ENCODE assay signal across 15 cellular contexts in genomic region chr5:14365831-14366435, GRCh38.
DNase-seq lines count a peak whose midpoint lies in the region; ATAC-seq and TF ChIP-seq lines count a peak whose summit lies in the region.
"Had no signal": no experiment of that assay in that cellular context is flagged by ENCODE, and none has a peak within 500 bp of the region (broad histone marks: within the 10 kb centered on the region; RNA-seq: fewer than 3 reads in every experiment).

No MANE protein-coding gene starts in this region.

- in situ Hi-C loops in gastrocnemius medialis (cut with MboI; ENCODE audit: low sequenced_read_pairs in 4 of 4), result loop anchor here (10.0 to 25.0 kb wide), 4 partner anchors 271 to 646 kb away; no protein-coding TSS in a partner anchor

- H3K4me1 ChIP-seq in CD8-positive, alpha-beta T cell (ENCODE audit: insufficient read depth, low read length), result peaks cover 33% of the 10 kb centered on the region
- H3K4me1 ChIP-seq in HEK293 (ENCODE audit: control insufficient read depth, insufficient read depth, low read length) (no peaks in the 10 kb centered on the region), gastrocnemius medialis (no peaks in the 10 kb centered on the region), ovary (ENCODE audit: insufficient read depth) (no peaks in the 10 kb centered on the region)
- H3K4me1 ChIP-seq: neural progenitor cell, Peyer's patch had no signal

- H3K27me3 ChIP-seq in CD8-positive, alpha-beta T cell (ENCODE audit: insufficient read depth, low read length), result no peaks in the 10 kb centered on the region
- H3K27me3 ChIP-seq in gastrocnemius medialis (no peaks in the 10 kb centered on the region), ovary (no peaks in the 10 kb centered on the region)
- H3K27me3 ChIP-seq: neural progenitor cell, Peyer's patch had no signal

- H3K9me3 ChIP-seq in CD8-positive, alpha-beta T cell (ENCODE audit: low read length), result no peaks in the 10 kb centered on the region
- H3K9me3 ChIP-seq in HEK293 (ENCODE audit: control insufficient read depth, insufficient read depth, low read depth, low read length) (no peaks in the 10 kb centered on the region), gastrocnemius medialis (no peaks in the 10 kb centered on the region), ovary (no peaks in the 10 kb centered on the region)
- H3K9me3 ChIP-seq: Peyer's patch had no signal

- TF ChIP-seq EP300 in ovary (IDR thresholded peaks at IDR 0.05), result no peak

- no peaks in the 10 kb centered on the region for H3K27me3 Mint-ChIP-seq in CD8-positive, alpha-beta T cell (ENCODE audit: low read depth)
- no peaks in the 10 kb centered on the region for H3K27me3 Mint-ChIP-seq in activated T-helper 17 cell treated with anti-CD3 and anti-CD28 coated beads, Interleukin-2, amount 50 U/mL, for 72 hours
- H3K27me3 Mint-ChIP-seq: brain had no signal

- TF ChIP-seq POLR2A in gastrocnemius medialis (IDR thresholded peaks at IDR 0.05) (no peak), ovary (IDR thresholded peaks at IDR 0.05) (no peak)

- 49 to 53% (median 51%) methylated on average over 3 of the region's 3 CpGs for WGBS in ovary, 3 donors

- intact Hi-C loops in CD8-positive, alpha-beta T cell (cut with DNase I, micrococcal nuclease), result loop anchor here in 1 of 2 experiments (2.0 kb wide), 1 partner anchor 35 kb away; no protein-coding TSS in a partner anchor
- intact Hi-C loops in gastrocnemius medialis (cut with DNase I; ENCODE audit: low total_unique reads), result loop anchor here (2.0 kb wide), 1 partner anchor 377 kb away; no protein-coding TSS in a partner anchor
- intact Hi-C loops in ovary (cut with DNase I), result no loop called here

- H3K4me3 ChIP-seq in CD8-positive, alpha-beta T cell (ENCODE audit: low read depth, low read length), result no peak overlapping the region
- H3K4me3 ChIP-seq in HEK293 (ENCODE audit: low read depth, low read length) (no peak overlapping the region), gastrocnemius medialis (no peak overlapping the region), ovary (no peak overlapping the region)
- H3K4me3 ChIP-seq: neural progenitor cell, Peyer's patch had no signal

- CTCF ChIA-PET in CD8-positive, alpha-beta T cell (lab: Charles Lee), result interaction anchor here (0.6 to 18.1 kb wide), 11 partner anchors 9 to 319 kb away, joined by 3 to 283 read pairs (median 5); partner anchors contain the start of gene OTULINL
- CTCF ChIA-PET in HEK293 (lab: Yijun Ruan, JAX), result interaction anchor here (0.6 to 3.8 kb wide), 14 partner anchors 7 to 434 kb away, joined by 3 to 26 read pairs (median 6); no protein-coding TSS in a partner anchor

- H3K27ac ChIP-seq in CD8-positive, alpha-beta T cell (ENCODE audit: low read depth, low read length), result peak overlapping the region; percentile 19
- no peak overlapping the region for H3K27ac ChIP-seq in HEK293 (ENCODE audit: extremely low read depth, low read depth, low read length)
- H3K27ac ChIP-seq in gastrocnemius medialis, result no peak overlapping the region
- no peak overlapping the region for H3K27ac ChIP-seq in ovary
- H3K27ac ChIP-seq: neural progenitor cell, Peyer's patch had no signal

- TF ChIP-seq CTCF in CD8-positive, alpha-beta T cell (IDR thresholded peaks at IDR 0.05), result no peak
- TF ChIP-seq CTCF in HEK293 (tag by site-specific recombination; IDR thresholded peaks at IDR 0.05) (no peak), gastrocnemius medialis (IDR thresholded peaks at IDR 0.05 in 4 of 5, conservative IDR thresholded peaks at IDR 0.05 in 1 of 5) (no peak), ovary (IDR thresholded peaks at IDR 0.05) (no peak)

- DNase-seq in CD8-positive, alpha-beta T cell, result no peak
- DNase-seq in iris pigment epithelial cell (ENCODE audit: low read depth) (peak; percentile 44), HCEC 1CT (no peak), gastrocnemius medialis (no peak), ovary (no peak)
- DNase-seq: hypothalamus, NCI-H446, Peyer's patch, T1000 had no signal

- no peaks in the 10 kb centered on the region for H3K36me3 ChIP-seq in CD8-positive, alpha-beta T cell (ENCODE audit: insufficient read depth, low read length)
- H3K36me3 ChIP-seq in HEK293 (ENCODE audit: control insufficient read depth in 2 of 2, insufficient read depth in 1 of 2, low read length in 2 of 2) (peaks cover 72 to 89% of the 10 kb centered on the region in 2 experiments), gastrocnemius medialis (peaks cover 0 to 88% of the 10 kb centered on the region in 2 donors), ovary (no peaks in the 10 kb centered on the region)

- peaks cover 44% of the 10 kb centered on the region for H3K4me1 Mint-ChIP-seq in CD8-positive, alpha-beta T cell (ENCODE audit: low read depth)
- peaks cover 18% of the 10 kb centered on the region for H3K4me1 Mint-ChIP-seq in activated T-helper 17 cell treated with anti-CD3 and anti-CD28 coated beads, Interleukin-2, amount 50 U/mL, for 72 hours
- H3K4me1 Mint-ChIP-seq: brain, neural progenitor cell had no signal

- peak overlapping the region; percentile 78 for H3K27ac Mint-ChIP-seq in CD8-positive, alpha-beta T cell
- peak overlapping the region; percentile 79 for H3K27ac Mint-ChIP-seq in activated T-helper 17 cell treated with anti-CD3 and anti-CD28 coated beads, Interleukin-2, amount 50 U/mL, for 72 hours
- H3K27ac Mint-ChIP-seq: neural progenitor cell had no signal

- peak overlapping the region; percentile 13 for H3K4me3 Mint-ChIP-seq in CD8-positive, alpha-beta T cell
- peak overlapping the region; percentile 32 for H3K4me3 Mint-ChIP-seq in activated T-helper 17 cell treated with anti-CD3 and anti-CD28 coated beads, Interleukin-2, amount 50 U/mL, for 72 hours
- H3K4me3 Mint-ChIP-seq: brain, neural progenitor cell had no signal

- peak; percentile 86 for ATAC-seq in CD8-positive, alpha-beta T cell
- ATAC-seq in activated T-helper 17 cell treated with anti-CD3 and anti-CD28 coated beads, Interleukin-2, amount 50 U/mL, for 72 hours (replicated peaks), result peak; percentile 86
- ATAC-seq in gastrocnemius medialis, result no peak
- no peak for ATAC-seq in HG02973 (IDR thresholded peaks at IDR 0.05; ENCODE audit: unreplicated experiment)
- ATAC-seq: HCT116 had no signal

- POLR2A ChIA-PET in CD8-positive, alpha-beta T cell (lab: Charles Lee), result interaction anchor here (1.0 kb wide), 1 partner anchor 288 kb away, joined by 3 read pairs; no protein-coding TSS in a partner anchor
- POLR2A ChIA-PET in HEK293 (lab: Yijun Ruan, JAX), result no interaction called here

- no peaks in the 10 kb centered on the region for H3K36me3 Mint-ChIP-seq in CD8-positive, alpha-beta T cell
- peaks cover 11% of the 10 kb centered on the region for H3K36me3 Mint-ChIP-seq in activated T-helper 17 cell treated with anti-CD3 and anti-CD28 coated beads, Interleukin-2, amount 50 U/mL, for 72 hours (ENCODE audit: low read depth)

- no peaks in the 10 kb centered on the region for H3K9me3 Mint-ChIP-seq in CD8-positive, alpha-beta T cell
- H3K9me3 Mint-ChIP-seq in activated T-helper 17 cell treated with anti-CD3 and anti-CD28 coated beads, Interleukin-2, amount 50 U/mL, for 72 hours, result no peaks in the 10 kb centered on the region
- H3K9me3 Mint-ChIP-seq: brain, neural progenitor cell had no signal

TF ChIP-seq in HEK293, 187 proteins besides CTCF, POLR2A, EP300 and RAD21:
- TF ChIP-seq ZSCAN16 (tag by site-specific recombination; IDR thresholded peaks at IDR 0.05) (no peak), ZNF488 (tag by site-specific recombination; IDR thresholded peaks at IDR 0.05) (no peak), ZNF223 (tag by site-specific recombination; IDR thresholded peaks at IDR 0.05) (no peak), PRDM6 (tag by site-specific recombination; IDR thresholded peaks at IDR 0.05) (peak; percentile 19; the same call in 1 of the 2 replicates)

Comparison
In these comparisons a context has a peak if more than half of its experiments do, and no peak if none do; other contexts are left out.
1. ATAC-seq: peak in CD8-positive, alpha-beta T cell (single experiment) and activated T-helper 17 cell treated with anti-CD3 and anti-CD28 coated beads, Interleukin-2, amount 50 U/mL, for 72 hours (single experiment); none in gastrocnemius medialis (0 of 2) and HG02973 (single experiment).